ENCODE assay signal across 18 cellular contexts in the genomic region with DNA sequence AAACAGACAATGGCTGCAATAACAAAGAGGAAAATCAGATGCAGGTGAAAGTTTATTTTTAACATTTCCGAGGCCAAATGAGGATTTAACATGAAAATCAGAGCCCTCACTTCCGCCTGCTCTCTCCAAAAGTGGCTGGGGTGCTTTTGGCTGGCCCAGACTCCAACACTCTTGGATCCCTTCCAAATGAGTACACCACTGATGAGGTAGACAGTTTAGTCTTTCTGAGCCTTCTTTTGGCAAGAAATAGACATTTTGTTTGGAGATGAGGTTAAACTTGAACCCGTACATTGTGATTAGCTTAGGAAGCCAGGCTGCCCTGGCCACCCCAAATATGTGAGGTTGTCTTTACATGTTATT. TPM values are rescaled to one million over a fixed set of nuclear protein-coding genes. Genes with fewer than 3 reads are reported as not detected.
DNase-seq lines count a peak whose midpoint lies in the region; ATAC-seq and TF ChIP-seq lines count a peak whose summit lies in the region.
"Had no signal": no experiment of that assay in that cellular context is flagged by ENCODE, and none has a peak within 500 bp of the region (broad histone marks: within the 10 kb centered on the region; RNA-seq: fewer than 3 reads in every experiment).

No MANE protein-coding gene starts in this region.

- H3K36me3 ChIP-seq in GM23338 (ENCODE audit: insufficient read depth) (no peaks in the 10 kb centered on the region), suprapubic skin (no peaks in the 10 kb centered on the region)

- H3K27ac ChIP-seq in GM23338 (ENCODE audit: low read depth): no peak overlapping the region
- no peak overlapping the region for H3K27ac ChIP-seq in suprapubic skin
- H3K27ac ChIP-seq: SK-N-MC had no signal

- no peaks in the 10 kb centered on the region for H3K79me2 ChIP-seq in GM23338 (replicated peaks; ENCODE audit: insufficient read depth)

- no peak for TF ChIP-seq CTCF in GM23338 (conservative IDR thresholded peaks at IDR 0.05; ENCODE audit: low read depth in 2 of 2)
- no peak for TF ChIP-seq CTCF in suprapubic skin (IDR thresholded peaks at IDR 0.05)

- no peaks in the 10 kb centered on the region for H3K36me3 Mint-ChIP-seq in GM23338 (ENCODE audit: low read depth)

- no peaks in the 10 kb centered on the region for H3K9me3 Mint-ChIP-seq in GM23338
- H3K9me3 Mint-ChIP-seq: CD4-positive, alpha-beta T cell had no signal

- no peaks in the 10 kb centered on the region; the same call in 1 of the 2 replicates for H3F3A ChIP-seq in GM23338 (replicated peaks; ENCODE audit: low read depth)

- H3K4me3 Mint-ChIP-seq in GM23338: no peak overlapping the region
- H3K4me3 Mint-ChIP-seq: CD4-positive, alpha-beta T cell had no signal

- H2AFZ ChIP-seq in GM23338: peak overlapping the region; percentile 53; the same call in 1 of the 2 replicates

- no peaks in the 10 kb centered on the region for H3K27me3 ChIP-seq in GM23338 (ENCODE audit: insufficient read depth)
- H3K27me3 ChIP-seq in suprapubic skin: no peaks in the 10 kb centered on the region

- WGBS in suprapubic skin: 71% methylated on average over 3 of the region's 3 CpGs

- no peak overlapping the region for H3K27ac Mint-ChIP-seq in GM23338
- H3K27ac Mint-ChIP-seq: CD4-positive, alpha-beta T cell had no signal

- peak; percentile 2 to 13 for DNase-seq in SHP77 (lab: John Stamatoyannopoulos, UW)
- DNase-seq in SHP77 treated with DMSO at 0.1 percent for 48 hours (lab: John Stamatoyannopoulos, UW): no peak
- DNase-seq in GM23338 (ENCODE audit: low spot score): no peak
- peak; percentile 56 to 71 for DNase-seq in NCI-H446 (lab: John Stamatoyannopoulos, UW)
- peak; percentile 19 for DNase-seq in iris pigment epithelial cell (ENCODE audit: low read depth)
- no peak for DNase-seq in erythroblast (lab: John Stamatoyannopoulos, UW)
- no peak for DNase-seq in suprapubic skin (ENCODE audit: low spot score in 2 of 2)
- DNase-seq: ACHN; CD4-positive, alpha-beta T cell; DMS79; MM.1S; NCI-H1417 treated with DMSO at 0.1 percent for 48 hours; NCI-H2029 treated with DMSO at 0.1 percent for 48 hours; NCI-H226; NCI-H748 treated with DMSO at 0.1 percent for 48 hours; T-helper 9 cell had no signal

- ATAC-seq in GM23338 (no peak), HG02840 (IDR thresholded peaks at IDR 0.05; ENCODE audit: low FRiP score, unreplicated experiment) (no peak)

- no peak overlapping the region for H3K4me2 ChIP-seq in GM23338

- H3K4me3 ChIP-seq in GM23338 (no peak overlapping the region), suprapubic skin (no peak overlapping the region)
- H3K4me3 ChIP-seq: SK-N-MC had no signal

- H3K4me1 ChIP-seq in GM23338 (ENCODE audit: insufficient read depth): no peaks in the 10 kb centered on the region
- H3K4me1 ChIP-seq in suprapubic skin: peaks cover 4% of the 10 kb centered on the region

- H3K4me1 Mint-ChIP-seq in GM23338: peaks cover 2% of the 10 kb centered on the region; the same call in 1 of the 3 replicates

- H3K9me3 ChIP-seq in suprapubic skin: no peaks in the 10 kb centered on the region

- H3K27me3 Mint-ChIP-seq in GM23338 (ENCODE audit: insufficient read depth, low read depth, poor library complexity): peaks cover 5% of the 10 kb centered on the region
- H3K27me3 Mint-ChIP-seq: CD4-positive, alpha-beta T cell had no signal

- no peaks in the 10 kb centered on the region for H4K20me1 ChIP-seq in GM23338 (replicated peaks; ENCODE audit: insufficient read depth)

- H3K9me2 ChIP-seq in GM23338 (ENCODE audit: insufficient read depth): no peaks in the 10 kb centered on the region

- no peak for TF ChIP-seq EP300 in suprapubic skin (IDR thresholded peaks at IDR 0.05)

- no peak for TF ChIP-seq POLR2A in erythroblast (IDR thresholded peaks at IDR 0.05; ENCODE audit: low read length)
- no peak for TF ChIP-seq POLR2A in suprapubic skin (IDR thresholded peaks at IDR 0.05)

TF ChIP-seq in GM23338, 12 proteins besides CTCF, POLR2A, EP300 and RAD21:
- TF ChIP-seq STAT1 (IDR thresholded peaks at IDR 0.05; ENCODE audit: unreplicated experiment) (no peak), CREB1 (CRISPR knock-in tag; IDR thresholded peaks at IDR 0.05; ENCODE audit: low read depth) (no peak)
- TF ChIP-seq, protein P1, sequence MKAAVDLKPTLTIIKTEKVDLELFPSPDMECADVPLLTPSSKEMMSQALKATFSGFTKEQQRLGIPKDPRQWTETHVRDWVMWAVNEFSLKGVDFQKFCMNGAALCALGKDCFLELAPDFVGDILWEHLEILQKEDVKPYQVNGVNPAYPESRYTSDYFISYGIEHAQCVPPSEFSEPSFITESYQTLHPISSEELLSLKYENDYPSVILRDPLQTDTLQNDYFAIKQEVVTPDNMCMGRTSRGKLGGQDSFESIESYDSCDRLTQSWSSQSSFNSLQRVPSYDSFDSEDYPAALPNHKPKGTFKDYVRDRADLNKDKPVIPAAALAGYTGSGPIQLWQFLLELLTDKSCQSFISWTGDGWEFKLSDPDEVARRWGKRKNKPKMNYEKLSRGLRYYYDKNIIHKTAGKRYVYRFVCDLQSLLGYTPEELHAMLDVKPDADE (IDR thresholded peaks at IDR 0.05): no peak

RNA-seq across cellular contexts. Expression of gene TRA2B, which starts 51.0 kb away (rescaled TPM):
- 323 and 602 TPM in 2 replicates for total RNA-seq in GM23338 (2014; rRNA removed; shearing (Covaris generic))
- 360 and 368 TPM in 2 replicates for polyA plus RNA-seq in GM23338 (2016; fragmentation: Nextera tagmentation; extraction: Ambion mirVana)
- total RNA-seq in suprapubic skin: 100 to 1,000 TPM; 149 to 410 (median 231) TPM

Comparison
In these comparisons a context has a peak if more than half of its experiments do, and no peak if none do; other contexts are left out.
1. DNase-seq: peak in SHP77 (2 of 2), NCI-H446 (2 of 2) and iris pigment epithelial cell (single experiment); none in SHP77 treated with DMSO at 0.1 percent for 48 hours (single experiment), GM23338 (single experiment), erythroblast (0 of 2) and suprapubic skin (0 of 2).